9 cellular contexts compared by ENCODE assay signal in the genomic region with DNA sequence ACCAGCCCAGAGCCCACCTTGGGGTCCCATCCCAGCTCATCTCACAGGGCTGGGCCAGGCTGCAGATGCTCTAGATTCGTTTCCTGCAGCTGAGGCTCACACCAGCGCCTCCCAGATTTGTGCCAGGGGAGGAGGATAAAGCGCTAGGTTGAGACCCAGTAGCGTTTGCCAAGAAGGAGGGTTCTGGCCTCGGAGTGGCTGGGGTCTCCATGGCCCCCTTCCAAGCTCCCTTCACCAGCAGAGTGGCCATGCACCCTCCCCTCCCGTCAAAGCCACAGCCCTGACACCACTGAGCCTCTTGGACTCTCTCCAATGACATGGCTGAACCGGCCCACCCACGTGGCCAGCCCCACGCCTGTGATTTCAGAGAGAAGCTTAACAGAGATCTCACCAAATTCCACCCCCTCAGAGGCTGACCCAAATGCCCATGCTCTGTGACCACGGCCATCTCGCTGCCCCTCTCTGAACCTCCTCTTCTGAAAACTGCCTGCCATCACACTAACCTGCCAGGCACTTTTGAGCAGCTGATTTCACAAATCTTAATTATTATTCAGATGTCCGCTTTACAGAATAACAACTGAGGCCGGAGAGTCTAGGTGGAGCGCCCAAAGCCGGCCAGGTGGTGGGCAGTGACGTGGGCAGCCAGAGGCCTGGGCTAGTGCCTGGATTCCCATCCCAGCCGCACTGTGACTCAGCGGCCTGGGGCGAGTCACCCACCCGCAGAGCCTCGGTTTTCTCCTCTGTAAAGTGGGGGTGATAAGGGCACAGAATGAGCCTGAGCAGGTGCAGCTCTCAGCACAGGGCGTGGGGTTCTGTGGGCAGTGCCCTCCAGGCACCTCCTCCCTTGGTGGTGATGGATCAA.
DNase-seq lines count a peak whose midpoint lies in the region; ATAC-seq and TF ChIP-seq lines count a peak whose summit lies in the region.
"Had no signal": no experiment of that assay in that cellular context is flagged by ENCODE, and none has a peak within 500 bp of the region (broad histone marks: within the 10 kb centered on the region; RNA-seq: fewer than 3 reads in every experiment).

No MANE protein-coding gene starts in this region.

- H3K4me1 ChIP-seq in BLaER1, result peaks cover 89% of the 10 kb centered on the region
- peaks cover 33% of the 10 kb centered on the region for H3K4me1 ChIP-seq in neural progenitor cell
- H3K4me1 ChIP-seq in stomach, result peaks cover 28 to 61% (median 55%) of the 10 kb centered on the region in 4 donors

- intact Hi-C loops in stomach (cut with DNase I; ENCODE audit: low total_unique reads), result no loop called here

- DNase-seq in M059J (ENCODE audit: low read depth), result peak; percentile 60
- DNase-seq in choroid plexus epithelial cell (ENCODE audit: low read depth), result peak; percentile 60
- no peak for DNase-seq in neural progenitor cell (ENCODE audit: low spot score)
- no peak for DNase-seq in stomach
- DNase-seq in NCI-H1436 treated with DMSO at 0.1 percent for 48 hours (lab: John Stamatoyannopoulos, UW), result no peak
- DNase-seq: cortex of kidney had no signal

- H3K9me3 Mint-ChIP-seq in neural progenitor cell, result no peaks in the 10 kb centered on the region

- H2AFZ ChIP-seq in neural progenitor cell (replicated peaks), result no peak overlapping the region

- H3K9ac ChIP-seq in BLaER1 (0 out of 2 replicates have a peak overlapping the region, but pooled peaks have one; percentile 14), neural progenitor cell (no peak overlapping the region)

- no peaks in the 10 kb centered on the region for H3K79me2 ChIP-seq in neural progenitor cell (ENCODE audit: low read depth)

- no peaks in the 10 kb centered on the region for H3K36me3 Mint-ChIP-seq in neural progenitor cell

- H3K36me3 ChIP-seq in BLaER1, result no peaks in the 10 kb centered on the region
- H3K36me3 ChIP-seq in neural progenitor cell, result no peaks in the 10 kb centered on the region
- H3K36me3 ChIP-seq in stomach, result no peaks in the 10 kb centered on the region

- H3K9me3 ChIP-seq in BLaER1 (no peaks in the 10 kb centered on the region), neural progenitor cell (ENCODE audit: low read depth) (no peaks in the 10 kb centered on the region), stomach (no peaks in the 10 kb centered on the region)

- H3K4me2 ChIP-seq in BLaER1 (peak overlapping the region; percentile 86), neural progenitor cell (no peak overlapping the region)

- ATAC-seq in HG02885 (IDR thresholded peaks at IDR 0.05; ENCODE audit: poor library complexity, unreplicated experiment), result no peak
- ATAC-seq in GM18858 (IDR thresholded peaks at IDR 0.05; ENCODE audit: unreplicated experiment), result no peak

- WGBS in stomach, 5 donors, result 47 to 53% (median 52%) methylated on average over 17 to 22 of the region's 22 CpGs

- H3K4me3 ChIP-seq in BLaER1, result no peak overlapping the region
- no peak overlapping the region for H3K4me3 ChIP-seq in choroid plexus epithelial cell (ENCODE audit: low read depth, low read length)
- no peak overlapping the region for H3K4me3 ChIP-seq in neural progenitor cell
- H3K4me3 ChIP-seq in stomach, result no peak overlapping the region

- TF ChIP-seq POLR2A in stomach (IDR thresholded peaks at IDR 0.05), result no peak

- H3K27ac ChIP-seq in BLaER1 (peak overlapping the region; percentile 52; the same call in 1 of the 2 replicates), neural progenitor cell (no peak overlapping the region), stomach (peak overlapping the region in 2 of 5 donors; percentile 11 to 49)

- H3K27ac Mint-ChIP-seq in neural progenitor cell, result peak overlapping the region; percentile 81

- TF ChIP-seq EP300 in stomach (IDR thresholded peaks at IDR 0.05), result no peak

- H3K4me1 Mint-ChIP-seq in neural progenitor cell, result peaks cover 83% of the 10 kb centered on the region

- H3K4me3 Mint-ChIP-seq in neural progenitor cell, result peak overlapping the region; percentile 46

- peaks cover 12% of the 10 kb centered on the region for H3K27me3 Mint-ChIP-seq in neural progenitor cell (ENCODE audit: insufficient read depth, low read depth)

- H3F3A ChIP-seq in neural progenitor cell (ENCODE audit: low read depth), result peaks cover 19% of the 10 kb centered on the region

- H3K27me3 ChIP-seq in BLaER1, result no peaks in the 10 kb centered on the region
- H3K27me3 ChIP-seq in neural progenitor cell, result no peaks in the 10 kb centered on the region
- H3K27me3 ChIP-seq in stomach, result no peaks in the 10 kb centered on the region

- H4K20me1 ChIP-seq in BLaER1 (no peaks in the 10 kb centered on the region), neural progenitor cell (ENCODE audit: low read depth) (no peaks in the 10 kb centered on the region)

- TF ChIP-seq CTCF in choroid plexus epithelial cell (conservative IDR thresholded peaks at IDR 0.05; ENCODE audit: low read depth, low read length) (no peak), neural progenitor cell (IDR thresholded peaks at IDR 0.05) (no peak), stomach (IDR thresholded peaks at IDR 0.05) (no peak)

Comparison
In these comparisons a context has a peak if more than half of its experiments do, and no peak if none do; other contexts are left out.
1. DNase-seq: peak in M059J (single experiment) and choroid plexus epithelial cell (single experiment); none in neural progenitor cell (single experiment), stomach (single experiment) and NCI-H1436 treated with DMSO at 0.1 percent for 48 hours (single experiment).